In the genomic region with DNA sequence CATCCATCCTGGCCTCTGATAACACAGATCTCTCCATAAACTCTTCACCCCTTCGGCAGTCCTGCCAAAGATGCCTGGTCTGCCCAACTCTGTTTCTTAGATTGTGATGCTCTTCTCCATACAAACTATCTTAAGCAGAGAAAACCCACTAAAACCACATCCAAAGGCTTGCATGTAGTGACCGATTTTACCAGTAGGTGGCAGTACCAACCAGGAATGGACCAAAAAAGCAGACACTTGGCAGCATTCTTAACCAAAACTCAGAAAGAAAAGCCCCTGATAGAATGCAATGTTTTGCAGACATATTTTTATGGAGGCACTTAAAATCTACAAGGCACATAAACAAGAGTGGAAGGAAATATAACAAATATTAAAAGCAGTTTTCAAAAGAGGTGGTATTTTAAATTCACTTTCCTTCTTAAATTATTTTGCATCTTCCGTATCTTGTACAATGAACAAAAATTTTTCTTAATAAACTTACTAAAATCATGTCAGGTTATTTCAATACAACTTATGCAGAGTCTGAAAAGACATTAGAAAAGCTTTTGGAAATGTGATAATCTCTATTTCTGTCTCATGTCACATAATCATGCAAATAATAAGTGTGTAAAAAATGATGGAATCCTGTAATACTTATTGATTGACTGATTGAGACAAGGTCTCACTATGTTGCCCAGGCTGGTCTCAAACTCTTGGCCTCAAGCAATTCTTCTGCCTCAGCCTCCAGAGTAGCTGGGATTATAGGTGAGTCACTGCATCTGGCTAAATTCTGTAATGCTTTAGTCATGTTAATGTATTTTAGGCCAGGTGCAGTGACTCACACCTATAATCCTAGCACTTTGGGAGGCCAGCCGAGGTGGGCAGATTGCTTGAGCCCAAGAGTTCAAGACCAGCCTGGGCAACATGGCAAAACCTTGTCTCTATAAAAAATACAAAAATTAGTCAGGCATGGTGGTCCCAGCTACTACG, we compare ENCODE assay signal across 7 cellular contexts. TPM values are rescaled to one million over a fixed set of nuclear protein-coding genes. Genes with fewer than 3 reads are reported as not detected.
A peak's percentile ranks its signal among the peaks of the same experiment; 100 is the strongest.
DNase-seq lines count a peak whose midpoint lies in the region; ATAC-seq and TF ChIP-seq lines count a peak whose summit lies in the region.

No MANE protein-coding gene starts in this region.

- POLR2A ChIA-PET in MCF 10A (lab: Yijun Ruan, JAX) = interaction anchor here (0.7 to 14.2 kb wide), 10 partner anchors 12 to 269 kb away, joined by 3 to 255 read pairs (median 4); partner anchors contain the start of genes GINM1 and LRP11

- H3K9me3 ChIP-seq in WERI-Rb-1 (ENCODE audit: severe bottlenecking) = no peaks in the 10 kb centered on the region

- no peak overlapping the region for H3K4me3 Mint-ChIP-seq in MCF 10A (ENCODE audit: unreplicated experiment)

- ATAC-seq in GM21825 (IDR thresholded peaks at IDR 0.05; ENCODE audit: unreplicated experiment) = no peak

- H3K27me3 Mint-ChIP-seq in MCF 10A (ENCODE audit: insufficient read depth, unreplicated experiment) = no peaks in the 10 kb centered on the region

- H3K36me3 ChIP-seq in WERI-Rb-1 = peaks cover 5% of the 10 kb centered on the region; the same call in 1 of the 2 replicates

- no peaks in the 10 kb centered on the region for H3K4me1 Mint-ChIP-seq in MCF 10A (ENCODE audit: insufficient read depth, unreplicated experiment)

- no peaks in the 10 kb centered on the region for H3K9me3 Mint-ChIP-seq in MCF 10A (ENCODE audit: unreplicated experiment)

- H3K36me3 Mint-ChIP-seq in MCF 10A (ENCODE audit: insufficient read depth, unreplicated experiment) = peaks cover 60% of the 10 kb centered on the region

- no peaks in the 10 kb centered on the region for H3K27me3 ChIP-seq in WERI-Rb-1 (ENCODE audit: insufficient read depth, low read depth, severe bottlenecking)

- no peak overlapping the region for H3K27ac ChIP-seq in WERI-Rb-1

- TF ChIP-seq CTCF in GM12872 (IDR thresholded peaks at IDR 0.05; ENCODE audit: insufficient read depth, low read depth, low read length) (peak; percentile 80), WERI-Rb-1 (IDR thresholded peaks at IDR 0.05; ENCODE audit: low read depth, low read length) (peak; percentile 77), MCF 10A (IDR thresholded peaks at IDR 0.05; ENCODE audit: unreplicated experiment) (peak; percentile 80)

- H3K4me3 ChIP-seq in WERI-Rb-1 (ENCODE audit: low read depth, low read length) = no peak overlapping the region

- intact Hi-C loops in MCF 10A (cut with micrococcal nuclease) = loop anchor here (1.0 kb wide), 2 partner anchors 31 to 92 kb away; no protein-coding TSS in a partner anchor

- peak; percentile 53 for DNase-seq in NCI-H1105 treated with DMSO at 0.1 percent for 48 hours (lab: John Stamatoyannopoulos, UW)
- DNase-seq in WERI-Rb-1 = peak; percentile 42
- DNase-seq in MCF 10A (ENCODE audit: unreplicated experiment) = peak; percentile 80
- DNase-seq in islet precursor cell = peak; percentile 75
- peak; percentile 53 for DNase-seq in stimulated activated CD4-positive, alpha-beta T cell treated with anti-CD3 and anti-CD28 coated beads, Interleukin-2, amount 100 ng/mL, for 4 hours (ENCODE audit: low read depth)

- no peak overlapping the region for H3K27ac Mint-ChIP-seq in MCF 10A (ENCODE audit: low read depth, unreplicated experiment)

- CTCF ChIA-PET in MCF 10A (lab: Yijun Ruan, JAX) = interaction anchor here (0.7 to 5.0 kb wide), 27 partner anchors 7 to 916 kb away, joined by 3 to 40 read pairs (median 4); partner anchors contain the start of gene LRP11

- no TSS peak for BruUV-seq in MCF 10A (replicated peaks; lab: Mats Ljungman, UMichigan)

RNA-seq across cellular contexts. Expression of gene LRP11, which starts 29.4 kb away (rescaled TPM):
- total RNA-seq in MCF 10A (2022) = 38.1 and 46.1 TPM in 2 replicates
